ENCODE assay signal across 20 cellular contexts in genomic region chr12:104340917-104341611, GRCh38. TPM values are rescaled to one million over a fixed set of nuclear protein-coding genes. Genes with fewer than 3 reads are reported as not detected.
DNase-seq lines count a peak whose midpoint lies in the region; ATAC-seq and TF ChIP-seq lines count a peak whose summit lies in the region.
"Had no signal": no experiment of that assay in that cellular context is flagged by ENCODE, and none has a peak within 500 bp of the region (broad histone marks: within the 10 kb centered on the region; RNA-seq: fewer than 3 reads in every experiment).

No MANE protein-coding gene starts in this region.

- peak overlapping the region in 4 of 5 experiments; percentile 66 to 94 (median 86) for H3K27ac Mint-ChIP-seq in brain
- H3K27ac Mint-ChIP-seq in activated T-helper 17 cell treated with anti-CD3 and anti-CD28 coated beads, Interleukin-2, amount 50 U/mL, for 72 hours = no peak overlapping the region
- H3K27ac Mint-ChIP-seq: activated naive CD4-positive, alpha-beta T cell treated with anti-CD3 and anti-CD28 coated beads, Interleukin-2, amount 10 ng/mL, durations not matched to agents 7 days and 5 days; natural killer cell; T-helper 1 cell treated with Interleukin-12 subunit alpha and Interleukin-12 subunit beta and Interleukin-4 antibody, amounts not matched to agents 30 μg/mL and 1 μg/mL, for 36 hours had no signal

- H3K4me1 Mint-ChIP-seq in brain = peaks cover 24% of the 10 kb centered on the region
- H3K4me1 Mint-ChIP-seq in activated T-helper 17 cell treated with anti-CD3 and anti-CD28 coated beads, Interleukin-2, amount 50 U/mL, for 72 hours = no peaks in the 10 kb centered on the region
- H3K4me1 Mint-ChIP-seq: activated naive CD4-positive, alpha-beta T cell treated with anti-CD3 and anti-CD28 coated beads, Interleukin-2, amount 10 ng/mL, durations not matched to agents 7 days and 5 days had no signal

- no peak overlapping the region for H3K4me3 Mint-ChIP-seq in brain
- H3K4me3 Mint-ChIP-seq in activated T-helper 17 cell treated with anti-CD3 and anti-CD28 coated beads, Interleukin-2, amount 50 U/mL, for 72 hours = no peak overlapping the region
- H3K4me3 Mint-ChIP-seq: activated naive CD4-positive, alpha-beta T cell treated with anti-CD3 and anti-CD28 coated beads, Interleukin-2, amount 10 ng/mL, durations not matched to agents 7 days and 5 days; natural killer cell; T-helper 1 cell treated with Interleukin-12 subunit alpha and Interleukin-12 subunit beta and Interleukin-4 antibody, amounts not matched to agents 30 μg/mL and 1 μg/mL, for 36 hours had no signal

- peaks cover 52% of the 10 kb centered on the region for H3K36me3 Mint-ChIP-seq in brain
- peaks cover 97% of the 10 kb centered on the region for H3K36me3 Mint-ChIP-seq in activated T-helper 17 cell treated with anti-CD3 and anti-CD28 coated beads, Interleukin-2, amount 50 U/mL, for 72 hours (ENCODE audit: low read depth)

- TF ChIP-seq CTCF in brain (conservative IDR thresholded peaks at IDR 0.05) = no peak

- ATAC-seq in activated T-helper 17 cell treated with anti-CD3 and anti-CD28 coated beads, Interleukin-2, amount 50 U/mL, for 72 hours (replicated peaks) = no peak
- ATAC-seq: natural killer cell had no signal

- H3K9me3 Mint-ChIP-seq in brain = no peaks in the 10 kb centered on the region
- H3K9me3 Mint-ChIP-seq in activated T-helper 17 cell treated with anti-CD3 and anti-CD28 coated beads, Interleukin-2, amount 50 U/mL, for 72 hours = no peaks in the 10 kb centered on the region
- H3K9me3 Mint-ChIP-seq: activated naive CD4-positive, alpha-beta T cell treated with anti-CD3 and anti-CD28 coated beads, Interleukin-2, amount 10 ng/mL, durations not matched to agents 7 days and 5 days; natural killer cell; T-helper 1 cell treated with Interleukin-12 subunit alpha and Interleukin-12 subunit beta and Interleukin-4 antibody, amounts not matched to agents 30 μg/mL and 1 μg/mL, for 36 hours had no signal

- peak; percentile 93 for DNase-seq in NCI-H146 (lab: John Stamatoyannopoulos, UW)
- DNase-seq in hypothalamus (lab: John Stamatoyannopoulos, UW) = peak in 27 of 51 donors; percentile 2 to 55 (median 21)
- DNase-seq in substantia nigra (lab: John Stamatoyannopoulos, UW) = peak in 34 of 49 donors; percentile 6 to 61 (median 21)
- DNase-seq in NOMO-1 treated with dmso at 0.1 percent for 144 hours (lab: John Stamatoyannopoulos, UW; ENCODE audit: unreplicated experiment) = no peak
- no peak for DNase-seq in activated naive CD4-positive, alpha-beta T cell (lab: John Stamatoyannopoulos, UW)
- DNase-seq: activated naive CD4-positive, alpha-beta T cell treated with anti-CD3 and anti-CD28 coated beads, Interleukin-2, amount 10 ng/mL, durations not matched to agents 7 days and 5 days; AML-193; islet precursor cell; mesendoderm; natural killer cell; NCI-H1048; NCI-H2081 treated with DMSO at 0.1 percent for 48 hours; NCI-H510A; SHP77; stimulated activated naive CD4-positive, alpha-beta T cell treated with Interleukin-2 at 50 U/mL for 16 hours had no signal

- H3K27me3 Mint-ChIP-seq in brain = no peaks in the 10 kb centered on the region
- H3K27me3 Mint-ChIP-seq in activated T-helper 17 cell treated with anti-CD3 and anti-CD28 coated beads, Interleukin-2, amount 50 U/mL, for 72 hours = no peaks in the 10 kb centered on the region
- H3K27me3 Mint-ChIP-seq: activated naive CD4-positive, alpha-beta T cell treated with anti-CD3 and anti-CD28 coated beads, Interleukin-2, amount 10 ng/mL, durations not matched to agents 7 days and 5 days had no signal

- H3K27ac ChIP-seq in substantia nigra (ENCODE audit: low read depth, low read length, poor library complexity, severe bottlenecking) = peak overlapping the region; percentile 26
- H3K27ac ChIP-seq: KMS-11, VCaP had no signal

RNA-seq across cellular contexts. Expression of gene EID3, which starts 37.5 kb away (rescaled TPM):
- 2.2 TPM for polyA plus RNA-seq in brain (ENCODE audit: insufficient read depth, low read depth, low replicate concordance)
- 1 to 10 TPM; 3.0 to 7.3 TPM for total RNA-seq in activated T-helper 17 cell treated with anti-CD3 and anti-CD28 coated beads, Interleukin-2, amount 50 U/mL, for 72 hours

Comparison
In these comparisons a context has a peak if more than half of its experiments do, and no peak if none do; other contexts are left out.
1. DNase-seq: peak in NCI-H146 (single experiment), hypothalamus (27 of 51) and substantia nigra (34 of 49); none in NOMO-1 treated with dmso at 0.1 percent for 144 hours (single experiment) and activated naive CD4-positive, alpha-beta T cell (0 of 4).